In genomic region chr11:118886681-118887111, GRCh38 we compare ENCODE assay signal across 14 cellular contexts. TPM values are rescaled to one million over a fixed set of nuclear protein-coding genes. Genes with fewer than 3 reads are reported as not detected.
DNase-seq lines count a peak whose midpoint lies in the region; ATAC-seq and TF ChIP-seq lines count a peak whose summit lies in the region.
"Had no signal": no experiment of that assay in that cellular context is flagged by ENCODE, and none has a peak within 500 bp of the region (broad histone marks: within the 10 kb centered on the region; RNA-seq: fewer than 3 reads in every experiment).

No MANE protein-coding gene starts in this region.

- H3K4me1 Mint-ChIP-seq in activated B cell treated with CpG ODN at 0.5 μM for 24 hours, result peaks cover 78% of the 10 kb centered on the region

- peak; percentile 58 for DNase-seq in GM12865 (ENCODE audit: low read depth)
- peak; percentile 63 for DNase-seq in activated B cell treated with CpG ODN at 0.5 μM for 24 hours
- peak; percentile 44 for DNase-seq in osteoblast (ENCODE audit: insufficient read length, low spot score, missing footprints)
- no peak for DNase-seq in NCI-H345 treated with DMSO at 0.1 percent for 48 hours (lab: John Stamatoyannopoulos, UW; ENCODE audit: unreplicated experiment)
- no peak for DNase-seq in DMS53 (lab: John Stamatoyannopoulos, UW)
- DNase-seq in OCI-M2 (lab: John Stamatoyannopoulos, UW; ENCODE audit: unreplicated experiment), result no peak
- DNase-seq in DMS 273 treated with DMSO at 0.1 percent for 48 hours (lab: John Stamatoyannopoulos, UW), result no peak
- DNase-seq: DMS79; MG63; SHP77; stimulated activated naive CD4-positive, alpha-beta T cell treated with Interleukin-2 at 50 U/mL for 16 hours had no signal

- H2AFZ ChIP-seq in osteoblast (ENCODE audit: low read length), result no peak overlapping the region

- POLR2A ChIA-PET in activated B cell treated with CpG ODN at 0.5 μM for 24 hours (lab: Charles Lee), result interaction anchor here (0.6 to 3.5 kb wide), 13 partner anchors 11 to 215 kb away, joined by 3 to 20 read pairs (median 4); partner anchors contain the start of genes BCL9L and DPAGT1

- peaks cover 35% of the 10 kb centered on the region for H3K4me1 ChIP-seq in osteoblast (ENCODE audit: insufficient read depth, low read length)

- intact Hi-C loops in activated B cell treated with CpG ODN at 0.5 μM for 24 hours (cut with micrococcal nuclease), result loop anchor here (1.0 kb wide), 1 partner anchor 9 kb away; no protein-coding TSS in a partner anchor

- no peaks in the 10 kb centered on the region for H3K36me3 ChIP-seq in osteoblast (ENCODE audit: insufficient read depth, low read length)
- H3K36me3 ChIP-seq: MG63 had no signal

- peaks cover 81% of the 10 kb centered on the region for H3K36me3 Mint-ChIP-seq in activated B cell treated with CpG ODN at 0.5 μM for 24 hours (ENCODE audit: low read depth)

- H4K20me1 ChIP-seq in osteoblast (ENCODE audit: insufficient read depth, low read length), result no peaks in the 10 kb centered on the region

- H3K9me3 ChIP-seq in osteoblast (ENCODE audit: low read depth, low read length), result no peaks in the 10 kb centered on the region
- H3K9me3 ChIP-seq: MG63 had no signal

- no peaks in the 10 kb centered on the region for H3K27me3 Mint-ChIP-seq in activated B cell treated with CpG ODN at 0.5 μM for 24 hours

- CTCF ChIA-PET in activated B cell treated with CpG ODN at 0.5 μM for 24 hours (lab: Charles Lee), result interaction anchor here (1.0 to 5.3 kb wide), 4 partner anchors 9 to 66 kb away, joined by 3 to 48 read pairs (median 6); no protein-coding TSS in a partner anchor

- TF ChIP-seq CTCF in GM12865 (IDR thresholded peaks at IDR 0.05; ENCODE audit: insufficient read depth, low read depth, low read length, missing control alignments) (no peak), activated B cell treated with CpG ODN at 0.5 μM for 24 hours (IDR thresholded peaks at IDR 0.05) (no peak), osteoblast (IDR thresholded peaks at IDR 0.05; ENCODE audit: extremely low read depth, low read depth, low read length) (no peak)

- H3K79me2 ChIP-seq in osteoblast (ENCODE audit: insufficient read depth, low read length), result no peaks in the 10 kb centered on the region

- H3K4me3 Mint-ChIP-seq in activated B cell treated with CpG ODN at 0.5 μM for 24 hours, result peak overlapping the region; percentile 98

- no peaks in the 10 kb centered on the region for H3K9me3 Mint-ChIP-seq in activated B cell treated with CpG ODN at 0.5 μM for 24 hours

- H3K4me2 ChIP-seq in osteoblast (ENCODE audit: insufficient read depth, low read length), result no peak overlapping the region

- H3K27ac ChIP-seq in osteoblast (ENCODE audit: low read depth, low read length), result no peak overlapping the region

- H3K27ac Mint-ChIP-seq in activated B cell treated with CpG ODN at 0.5 μM for 24 hours, result peak overlapping the region; percentile 98

- H3K27me3 ChIP-seq in osteoblast (ENCODE audit: insufficient read depth, low read length), result no peaks in the 10 kb centered on the region
- H3K27me3 ChIP-seq: MG63 had no signal

- ATAC-seq in HG02763 (IDR thresholded peaks at IDR 0.05; ENCODE audit: unreplicated experiment), result peak; percentile 51
- peak; percentile 40 for ATAC-seq in activated B cell treated with CpG ODN at 0.5 μM for 24 hours (ENCODE audit: low read depth)

- H3K4me3 ChIP-seq in GM12865 (ENCODE audit: low read depth, low read length), result no peak overlapping the region
- H3K4me3 ChIP-seq in osteoblast (ENCODE audit: insufficient read depth, low read length), result no peak overlapping the region
- H3K4me3 ChIP-seq: MG63 had no signal

RNA-seq across cellular contexts. Expression of gene CXCR5, which starts 3.0 kb away (rescaled TPM):
- 198 and 199 TPM in 2 replicates for total RNA-seq in activated B cell treated with CpG ODN at 0.5 μM for 24 hours
- total RNA-seq in osteoblast, result not detected in 2 replicates
- total RNA-seq: fibroblast of villous mesenchyme, liver had no signal

RNA-seq across cellular contexts. Expression of gene BCL9L, which starts 39.0 kb away (rescaled TPM):
- 20.4 and 21.9 TPM in 2 replicates for total RNA-seq in activated B cell treated with CpG ODN at 0.5 μM for 24 hours
- 27.9 and 28.3 TPM in 2 replicates for total RNA-seq in osteoblast

Comparison
In these comparisons a context has a peak if more than half of its experiments do, and no peak if none do; other contexts are left out.
1. DNase-seq: peak in GM12865 (single experiment), activated B cell treated with CpG ODN at 0.5 μM for 24 hours (single experiment) and osteoblast (single experiment); none in NCI-H345 treated with DMSO at 0.1 percent for 48 hours (single experiment), DMS53 (single experiment), OCI-M2 (single experiment) and DMS 273 treated with DMSO at 0.1 percent for 48 hours (single experiment).
2. RNA of gene CXCR5, which starts 3.0 kb away (total RNA-seq): 198 to 199 TPM in activated B cell treated with CpG ODN at 0.5 μM for 24 hours; not detected in osteoblast; every median in the first group is over 100 times any median in the second.